19 cellular contexts compared by ENCODE assay signal in genomic region chr16:69293401-69293800, GRCh38. TPM values are rescaled to one million over a fixed set of nuclear protein-coding genes. Genes with fewer than 3 reads are reported as not detected.
DNase-seq lines count a peak whose midpoint lies in the region; ATAC-seq and TF ChIP-seq lines count a peak whose summit lies in the region.
"Had no signal": no experiment of that assay in that cellular context is flagged by ENCODE, and none has a peak within 500 bp of the region (broad histone marks: within the 10 kb centered on the region; RNA-seq: fewer than 3 reads in every experiment).

No MANE protein-coding gene starts in this region.

- no peak for TF ChIP-seq POLR2A in lower leg skin (IDR thresholded peaks at IDR 0.05)

- peak overlapping the region; percentile 75 for H3K27ac Mint-ChIP-seq in stimulated activated naive CD8-positive, alpha-beta T cell treated with anti-CD3 and anti-CD28 coated beads, Interleukin-15, Interleukin-2, amounts not matched to agents 100 ng/mL and 50 ng/mL, for 24 hours
- peak overlapping the region; percentile 20 for H3K27ac Mint-ChIP-seq in glutamatergic neuron (ENCODE audit: unreplicated experiment)
- H3K27ac Mint-ChIP-seq: CD4-positive, alpha-beta T cell had no signal

- no peaks in the 10 kb centered on the region for H3K27me3 Mint-ChIP-seq in stimulated activated naive CD8-positive, alpha-beta T cell treated with anti-CD3 and anti-CD28 coated beads, Interleukin-15, Interleukin-2, amounts not matched to agents 100 ng/mL and 50 ng/mL, for 24 hours
- H3K27me3 Mint-ChIP-seq in glutamatergic neuron (ENCODE audit: unreplicated experiment) = peaks cover 4% of the 10 kb centered on the region
- H3K27me3 Mint-ChIP-seq: CD4-positive, alpha-beta T cell had no signal

- intact Hi-C loops in lower leg skin (cut with DNase I; ENCODE audit: low total_unique reads) = no loop called here

- no peaks in the 10 kb centered on the region for H3K36me3 Mint-ChIP-seq in stimulated activated naive CD8-positive, alpha-beta T cell treated with anti-CD3 and anti-CD28 coated beads, Interleukin-15, Interleukin-2, amounts not matched to agents 100 ng/mL and 50 ng/mL, for 24 hours (ENCODE audit: low read depth)
- H3K36me3 Mint-ChIP-seq in glutamatergic neuron (ENCODE audit: unreplicated experiment) = no peaks in the 10 kb centered on the region

- no peaks in the 10 kb centered on the region for H3K9me3 Mint-ChIP-seq in stimulated activated naive CD8-positive, alpha-beta T cell treated with anti-CD3 and anti-CD28 coated beads, Interleukin-15, Interleukin-2, amounts not matched to agents 100 ng/mL and 50 ng/mL, for 24 hours
- H3K9me3 Mint-ChIP-seq in glutamatergic neuron (ENCODE audit: unreplicated experiment) = peaks cover 4% of the 10 kb centered on the region
- H3K9me3 Mint-ChIP-seq: CD4-positive, alpha-beta T cell had no signal

- ATAC-seq in stimulated activated naive CD8-positive, alpha-beta T cell treated with anti-CD3 and anti-CD28 coated beads, Interleukin-15, Interleukin-2, amounts not matched to agents 100 U/mL and 50 U/mL, for 24 hours = no peak
- ATAC-seq in GM21381 (IDR thresholded peaks at IDR 0.05; ENCODE audit: unreplicated experiment) = no peak
- ATAC-seq: HepG2 had no signal

- H3K4me3 ChIP-seq in lower leg skin (ENCODE audit: low read depth, poor library complexity, severe bottlenecking) = no peak overlapping the region
- H3K4me3 ChIP-seq: GM23248 had no signal

- WGBS in lower leg skin, 2 donors = 43 to 54% methylated on average over 3 of the region's 3 CpGs

- DNase-seq in DMS 273 (lab: John Stamatoyannopoulos, UW; ENCODE audit: unreplicated experiment) = peak; percentile 17
- no peak for DNase-seq in DMS 273 treated with DMSO at 0.1 percent for 48 hours (lab: John Stamatoyannopoulos, UW)
- no peak for DNase-seq in stimulated activated naive CD8-positive, alpha-beta T cell treated with anti-CD3 and anti-CD28 coated beads, Interleukin-15, Interleukin-2, amounts not matched to agents 100 U/mL and 50 U/mL, for 24 hours
- no peak for DNase-seq in glutamatergic neuron
- no peak for DNase-seq in lower leg skin (ENCODE audit: low spot score in 2 of 2)
- no peak for DNase-seq in NCI-H146 treated with DMSO at 0.1 percent for 48 hours (lab: John Stamatoyannopoulos, UW; ENCODE audit: unreplicated experiment)
- DNase-seq: BE2C; CD4-positive, alpha-beta T cell; GDM1; GM23248; NCI-H1436; NCI-H2029 treated with DMSO at 0.1 percent for 48 hours; NCI-H226; NCI-H526; SHP77 had no signal

- peaks cover 6% of the 10 kb centered on the region for H3K4me1 Mint-ChIP-seq in stimulated activated naive CD8-positive, alpha-beta T cell treated with anti-CD3 and anti-CD28 coated beads, Interleukin-15, Interleukin-2, amounts not matched to agents 100 ng/mL and 50 ng/mL, for 24 hours (ENCODE audit: low read depth)
- peaks cover 8% of the 10 kb centered on the region for H3K4me1 Mint-ChIP-seq in glutamatergic neuron (ENCODE audit: low read depth, unreplicated experiment)

- no peak overlapping the region for H3K4me3 Mint-ChIP-seq in stimulated activated naive CD8-positive, alpha-beta T cell treated with anti-CD3 and anti-CD28 coated beads, Interleukin-15, Interleukin-2, amounts not matched to agents 100 ng/mL and 50 ng/mL, for 24 hours
- H3K4me3 Mint-ChIP-seq in glutamatergic neuron (ENCODE audit: unreplicated experiment) = peak overlapping the region; percentile 2
- H3K4me3 Mint-ChIP-seq: CD4-positive, alpha-beta T cell had no signal

- TF ChIP-seq CTCF in glutamatergic neuron (IDR thresholded peaks at IDR 0.05; ENCODE audit: partially characterized antibody, unreplicated experiment) = no peak
- TF ChIP-seq CTCF in lower leg skin (IDR thresholded peaks at IDR 0.05) = no peak

RNA-seq across cellular contexts. Expression of gene VPS4A, which starts 17.7 kb away (rescaled TPM):
- total RNA-seq in glutamatergic neuron (ENCODE audit: unreplicated experiment) (38.9 TPM), lower leg skin (10 to 100 TPM; 34.8 to 57.5 (median 35.6) TPM)

RNA-seq across cellular contexts. Expression of gene PDF, which starts 37.0 kb away (rescaled TPM):
- total RNA-seq in glutamatergic neuron (ENCODE audit: unreplicated experiment) (12.0 TPM), lower leg skin (10 to 100 TPM; 17.7 to 20.1 (median 18.1) TPM)

RNA-seq across cellular contexts. Expression of gene COG8, which starts 46.0 kb away (rescaled TPM):
- total RNA-seq in glutamatergic neuron (ENCODE audit: unreplicated experiment) (51.2 TPM), lower leg skin (10 to 100 TPM; 40.8 to 57.8 (median 47.6) TPM)

RNA-seq across cellular contexts. Expression of gene NIP7, which starts 46.2 kb away (rescaled TPM):
- total RNA-seq in glutamatergic neuron (ENCODE audit: unreplicated experiment) = 19.6 TPM
- total RNA-seq in lower leg skin = 10 to 100 TPM; 11.0 to 13.8 (median 12.7) TPM

RNA-seq across cellular contexts. Expression of gene TMED6, which starts 58.2 kb away (rescaled TPM):
- total RNA-seq in glutamatergic neuron (ENCODE audit: unreplicated experiment) (not detected), lower leg skin (not detected)
- total RNA-seq: GM23248, M059J had no signal
